In genomic region chr16:89217388-89218191, GRCh38 we compare ENCODE assay signal across 8 cellular contexts. TPM values are rescaled to one million over a fixed set of nuclear protein-coding genes. Genes with fewer than 3 reads are reported as not detected.
DNase-seq lines count a peak whose midpoint lies in the region; ATAC-seq, FAIRE-seq and TF ChIP-seq lines count a peak whose summit lies in the region.

Gene ZNF778 (plus strand): TSS chr16:89217703. CDS start chr16:89221128, 3,425 bp downstream.

- 2% methylated on average over 60 of the region's 91 CpGs for WGBS in A549 (ENCODE audit: missing lambda C conversion rate)

- POLR2A ChIA-PET in A549 (lab: Yijun Ruan, JAX): interaction anchor here (0.9 to 1.2 kb wide), 5 partner anchors 23 to 480 kb away, joined by 3 to 6 read pairs (median 4); no protein-coding TSS in a partner anchor
- POLR2A ChIA-PET in activated CD4-positive, alpha-beta T cell treated with anti-CD3 and anti-CD28 coated beads for 36 hours (lab: Charles Lee): interaction anchor here (0.5 to 1.6 kb wide), 3 partner anchors 30 to 497 kb away, joined by 3 to 6 read pairs (median 5); no protein-coding TSS in a partner anchor

- peak within 1 kb of the TSS; percentile 93 for H3K27ac Mint-ChIP-seq in activated CD4-positive, alpha-beta T cell treated with anti-CD3 and anti-CD28 coated beads for 36 hours

- no peaks in the 10 kb centered on the region for H3K9me3 Mint-ChIP-seq in activated CD4-positive, alpha-beta T cell treated with anti-CD3 and anti-CD28 coated beads for 36 hours (ENCODE audit: low read depth)

- peak within 1 kb of the TSS; percentile 78 for H3K4me3 ChIP-seq in A549
- H3K4me3 ChIP-seq in choroid plexus epithelial cell (ENCODE audit: low read depth, low read length): peak within 1 kb of the TSS; percentile 97

- no peak for TF ChIP-seq CTCF in A549 (IDR thresholded peaks at IDR 0.05)
- TF ChIP-seq CTCF in choroid plexus epithelial cell (conservative IDR thresholded peaks at IDR 0.05; ENCODE audit: low read depth, low read length): no peak

- intact Hi-C loops in activated CD4-positive, alpha-beta T cell treated with anti-CD3 and anti-CD28 coated beads for 36 hours (cut with DNase I, micrococcal nuclease): loop anchor here (1.0 to 10.0 kb wide), 14 partner anchors 23 to 643 kb away; partner anchors contain the start of genes CDH15 (in 2 of the 2), CTU2 (in 1 of the 2), RNF166 (in 1 of the 2) and RPL13 (in 1 of the 2)
- intact Hi-C loops in left colon (cut with DNase I, micrococcal nuclease): loop anchor here in 1 of 2 donors (10.0 kb wide), 1 partner anchor 273 kb away; no protein-coding TSS in a partner anchor

- no peak for TF ChIP-seq RAD21 in A549 (conservative IDR thresholded peaks at IDR 0.05 in 1 of 2, IDR thresholded peaks at IDR 0.05 in 1 of 2)

- peak within 1 kb of the TSS; percentile 83 for H3K4me3 Mint-ChIP-seq in activated CD4-positive, alpha-beta T cell treated with anti-CD3 and anti-CD28 coated beads for 36 hours

- ATAC-seq in A549: peak; percentile 95
- peak; percentile 76 for ATAC-seq in GM18511 (IDR thresholded peaks at IDR 0.05; ENCODE audit: unreplicated experiment)
- peak; percentile 88 for ATAC-seq in HG03039 (IDR thresholded peaks at IDR 0.05; ENCODE audit: unreplicated experiment)
- ATAC-seq in activated CD4-positive, alpha-beta T cell treated with anti-CD3 and anti-CD28 coated beads for 36 hours: peak; percentile 81
- peak; percentile 91 for ATAC-seq in left colon

- peak; percentile 86 to 94 for DNase-seq in A549 (ENCODE audit: low read depth in 1 of 2, low spot score in 1 of 2)
- DNase-seq in NCI-H226: peak; percentile 81
- DNase-seq in activated CD4-positive, alpha-beta T cell treated with anti-CD3 and anti-CD28 coated beads for 36 hours: peak; percentile 89
- peak; percentile 86 for DNase-seq in choroid plexus epithelial cell (ENCODE audit: low read depth)
- peak; percentile 77 to 87 for DNase-seq in left colon
- peak; percentile 53 to 73 (median 60) for DNase-seq in stimulated activated CD4-positive, alpha-beta T cell treated with anti-CD3 and anti-CD28 coated beads, Interleukin-1b, Interleukin-23, amount 100 ng/mL, for 24 hours (ENCODE audit: low read depth in 4 of 4, low spot score in 1 of 4)

- H3K4me1 Mint-ChIP-seq in activated CD4-positive, alpha-beta T cell treated with anti-CD3 and anti-CD28 coated beads for 36 hours: peaks cover 19% of the 10 kb centered on the region

- TF ChIP-seq EP300 in A549 (IDR thresholded peaks at IDR 0.05): no peak

- peaks cover 9% of the 10 kb centered on the region for H3K4me1 ChIP-seq in A549

- no peaks in the 10 kb centered on the region for H3K9me3 ChIP-seq in A549

- peaks cover 7% of the 10 kb centered on the region for H3K36me3 Mint-ChIP-seq in activated CD4-positive, alpha-beta T cell treated with anti-CD3 and anti-CD28 coated beads for 36 hours (ENCODE audit: low read depth)

- no peak for FAIRE-seq in A549 (lab: Jason Lieb, UNC)

- CTCF ChIA-PET in A549 (lab: Yijun Ruan, JAX): interaction anchor here (0.9 to 1.6 kb wide), 6 partner anchors 8 to 405 kb away, joined by 3 to 7 read pairs (median 4); no protein-coding TSS in a partner anchor
- CTCF ChIA-PET in activated CD4-positive, alpha-beta T cell treated with anti-CD3 and anti-CD28 coated beads for 36 hours (lab: Charles Lee): interaction anchor here (0.6 to 1.9 kb wide), 7 partner anchors 10 to 470 kb away, joined by 3 to 9 read pairs (median 3); no protein-coding TSS in a partner anchor

- H3K4me2 ChIP-seq in A549: peak within 1 kb of the TSS; percentile 100

- peak; percentile 78 for TF ChIP-seq POLR2A in A549 (IDR thresholded peaks at IDR 0.05; ENCODE audit: low read length)

- no peaks in the 10 kb centered on the region for H3K27me3 Mint-ChIP-seq in activated CD4-positive, alpha-beta T cell treated with anti-CD3 and anti-CD28 coated beads for 36 hours

- peak within 1 kb of the TSS; percentile 87 to 95 for H3K27ac ChIP-seq in A549

TF ChIP-seq in A549, 52 proteins besides CTCF, POLR2A, EP300 and RAD21:
- TF ChIP-seq PBX3 (IDR thresholded peaks at IDR 0.05): peak; percentile 82
- peak; percentile 98 for TF ChIP-seq PHF8 (IDR thresholded peaks at IDR 0.05; ENCODE audit: borderline replicate concordance, low read depth)
- no peak for TF ChIP-seq CEBPB (IDR thresholded peaks at IDR 0.05)
- TF ChIP-seq, protein P1, sequence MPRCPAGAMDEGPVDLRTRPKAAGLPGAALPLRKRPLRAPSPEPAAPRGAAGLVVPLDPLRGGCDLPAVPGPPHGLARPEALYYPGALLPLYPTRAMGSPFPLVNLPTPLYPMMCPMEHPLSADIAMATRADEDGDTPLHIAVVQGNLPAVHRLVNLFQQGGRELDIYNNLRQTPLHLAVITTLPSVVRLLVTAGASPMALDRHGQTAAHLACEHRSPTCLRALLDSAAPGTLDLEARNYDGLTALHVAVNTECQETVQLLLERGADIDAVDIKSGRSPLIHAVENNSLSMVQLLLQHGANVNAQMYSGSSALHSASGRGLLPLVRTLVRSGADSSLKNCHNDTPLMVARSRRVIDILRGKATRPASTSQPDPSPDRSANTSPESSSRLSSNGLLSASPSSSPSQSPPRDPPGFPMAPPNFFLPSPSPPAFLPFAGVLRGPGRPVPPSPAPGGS (IDR thresholded peaks at IDR 0.05): peak; percentile 76; the same call in 1 of the 3 replicates
- TF ChIP-seq JUN (IDR thresholded peaks at IDR 0.05): peak; percentile 22 to 83; a peak in 2 of 5 replicates
- no peak for TF ChIP-seq EHMT2 (IDR thresholded peaks at IDR 0.05; ENCODE audit: low read depth)
- no peak for TF ChIP-seq EHF (CRISPR knock-in tag; IDR thresholded peaks at IDR 0.05)
- TF ChIP-seq KDM5A (IDR thresholded peaks at IDR 0.05): peak; percentile 82
- TF ChIP-seq, protein P2, sequence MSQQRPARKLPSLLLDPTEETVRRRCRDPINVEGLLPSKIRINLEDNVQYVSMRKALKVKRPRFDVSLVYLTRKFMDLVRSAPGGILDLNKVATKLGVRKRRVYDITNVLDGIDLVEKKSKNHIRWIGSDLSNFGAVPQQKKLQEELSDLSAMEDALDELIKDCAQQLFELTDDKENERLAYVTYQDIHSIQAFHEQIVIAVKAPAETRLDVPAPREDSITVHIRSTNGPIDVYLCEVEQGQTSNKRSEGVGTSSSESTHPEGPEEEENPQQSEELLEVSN (IDR thresholded peaks at IDR 0.05; ENCODE audit: borderline replicate concordance, low read depth): peak; percentile 66
- TF ChIP-seq, protein P3, sequence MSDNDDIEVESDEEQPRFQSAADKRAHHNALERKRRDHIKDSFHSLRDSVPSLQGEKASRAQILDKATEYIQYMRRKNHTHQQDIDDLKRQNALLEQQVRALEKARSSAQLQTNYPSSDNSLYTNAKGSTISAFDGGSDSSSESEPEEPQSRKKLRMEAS (IDR thresholded peaks at IDR 0.05): peak; percentile 80
- TF ChIP-seq GATA3 (IDR thresholded peaks at IDR 0.05; ENCODE audit: borderline replicate concordance): peak; percentile 31; the same call in 1 of the 2 replicates

RNA-seq across cellular contexts. Expression of gene ZNF778, which starts in this region (rescaled TPM):
- 9.5 and 10.5 TPM in 2 replicates for polyA plus RNA-seq in A549 (2011; rRNA removed)
- polyA plus RNA-seq in A549 (2012; cell fraction: cytosol; rRNA removed): 3.9 and 4.5 TPM in 2 replicates
- 2.6 and 3.2 TPM in 2 replicates for polyA plus RNA-seq in A549 (2012; cell fraction: nucleus; rRNA removed)
- polyA plus RNA-seq in A549 (2017; fragmentation: RNase III; extraction: RNeasy Plus Mini Kit Qiagen cat#74134 plus additional on column Dnase treatment): 5.8 to 7.0 TPM (median 7.0 TPM) in 3 replicates
- polyA minus RNA-seq in A549 (2011; rRNA and poly(A)+ RNA removed): 11.7 and 12.7 TPM in 2 replicates
- 1 to 10 TPM; 4.7 to 5.0 TPM for total RNA-seq in activated CD4-positive, alpha-beta T cell treated with anti-CD3 and anti-CD28 coated beads for 36 hours
- total RNA-seq in left colon: 1 to 10 TPM; 4.4 to 7.0 TPM

Comparison
In these comparisons a context has a peak if more than half of its experiments do, and no peak if none do; other contexts are left out.
1. Peak in every context shown above with its lines: DNase-seq, ATAC-seq, H3K4me3 ChIP-seq and H3K27ac ChIP-seq.